In genomic region chr18:50862401-50862800, GRCh38 we compare ENCODE assay signal across 14 cellular contexts. TPM values are rescaled to one million over a fixed set of nuclear protein-coding genes. Genes with fewer than 3 reads are reported as not detected.
DNase-seq lines count a peak whose midpoint lies in the region; ATAC-seq, FAIRE-seq and TF ChIP-seq lines count a peak whose summit lies in the region.
"Had no signal": no experiment of that assay in that cellular context is flagged by ENCODE, and none has a peak within 500 bp of the region (broad histone marks: within the 10 kb centered on the region; RNA-seq: fewer than 3 reads in every experiment).

No MANE protein-coding gene starts in this region.

- H3K36me3 Mint-ChIP-seq in CD14-positive monocyte: no peaks in the 10 kb centered on the region

- H3K4me2 ChIP-seq in GM12878 (ENCODE audit: control insufficient read depth, insufficient read depth) (peak overlapping the region; percentile 75), smooth muscle cell (no peak overlapping the region)

- no peak for TF ChIP-seq POLR2A in GM12878 (IDR thresholded peaks at IDR 0.05; ENCODE audit: low read depth, low read length)

- H3K27me3 Mint-ChIP-seq in CD14-positive monocyte (ENCODE audit: low read depth in 3 of 3): peaks cover 0 to 2% (median 0%) of the 10 kb centered on the region in 3 donors

- in situ Hi-C loops in GM12878 (cut with MboI): no loop called here

- intact Hi-C loops in CD14-positive monocyte (cut with micrococcal nuclease) (no loop called here), GM12878 (cut with micrococcal nuclease; ENCODE audit: unreplicated experiment) (no loop called here), mucosa of descending colon (cut with DNase I, micrococcal nuclease) (no loop called here)

- peaks cover 49% of the 10 kb centered on the region for H3K4me1 Mint-ChIP-seq in CD14-positive monocyte
- H3K4me1 Mint-ChIP-seq: central memory CD8-positive, alpha-beta T cell had no signal

- H3K27ac Mint-ChIP-seq in CD14-positive monocyte: peak overlapping the region; percentile 87 to 95 (median 94)

- H3K9me3 ChIP-seq in GM12878 (replicated peaks; ENCODE audit: control insufficient read depth, insufficient read depth, low read length): no peaks in the 10 kb centered on the region
- H3K9me3 ChIP-seq in mucosa of descending colon: no peaks in the 10 kb centered on the region
- no peaks in the 10 kb centered on the region for H3K9me3 ChIP-seq in smooth muscle cell (replicated peaks; ENCODE audit: low read depth)
- H3K9me3 ChIP-seq: transverse colon had no signal

- FAIRE-seq in GM12878 (lab: Jason Lieb, UNC): no peak

- no peak overlapping the region for H3K9ac ChIP-seq in GM12878 (ENCODE audit: control insufficient read depth, insufficient read depth, low read length)
- H3K9ac ChIP-seq in smooth muscle cell (ENCODE audit: low read depth): no peak overlapping the region

- H3K36me3 ChIP-seq in GM12878 (ENCODE audit: control insufficient read depth in 2 of 2, insufficient read depth in 2 of 2, low read length in 1 of 2): no peaks in the 10 kb centered on the region
- no peaks in the 10 kb centered on the region for H3K36me3 ChIP-seq in mucosa of descending colon (ENCODE audit: low read depth)
- no peaks in the 10 kb centered on the region for H3K36me3 ChIP-seq in smooth muscle cell (ENCODE audit: low read depth)
- H3K36me3 ChIP-seq: transverse colon had no signal

- RAD21 ChIA-PET in GM12878 (lab: Charles Lee; ENCODE audit: unreplicated experiment): interaction anchor here (0.7 kb wide), 2 partner anchors 18 to 150 kb away, joined by 3 read pairs; no protein-coding TSS in a partner anchor

- no peaks in the 10 kb centered on the region for H4K20me1 ChIP-seq in GM12878 (ENCODE audit: control insufficient read depth, insufficient read depth)
- H4K20me1 ChIP-seq in smooth muscle cell (ENCODE audit: low read depth): no peaks in the 10 kb centered on the region

- no peaks in the 10 kb centered on the region for H3F3A ChIP-seq in smooth muscle cell (ENCODE audit: low read depth)

- no TSS peak for BruUV-seq in GM12878 (replicated peaks; lab: Mats Ljungman, UMichigan)

- H3K27me3 ChIP-seq in GM12878 (replicated peaks in 1 of 2; ENCODE audit: control insufficient read depth in 2 of 2, insufficient read depth in 2 of 2, low read length in 1 of 2) (no peaks in the 10 kb centered on the region), smooth muscle cell (ENCODE audit: low read depth) (no peaks in the 10 kb centered on the region)
- H3K27me3 ChIP-seq: transverse colon had no signal

- peaks cover 0 to under 1% (median 0%) of the 10 kb centered on the region in 7 donors for H3K9me3 Mint-ChIP-seq in CD14-positive monocyte
- H3K9me3 Mint-ChIP-seq: central memory CD8-positive, alpha-beta T cell had no signal

- H3K79me2 ChIP-seq in GM12878 (ENCODE audit: control insufficient read depth, insufficient read depth, low read length) (no peaks in the 10 kb centered on the region), smooth muscle cell (ENCODE audit: low read depth) (no peaks in the 10 kb centered on the region)

- H3K4me3 Mint-ChIP-seq in CD14-positive monocyte: peak overlapping the region; percentile 50 to 79
- H3K4me3 Mint-ChIP-seq: central memory CD8-positive, alpha-beta T cell had no signal

- ATAC-seq in GM12878 (no peak), mucosa of descending colon (peak; percentile 17)
- ATAC-seq: HCT116 had no signal

- CTCF ChIA-PET in GM12878 (lab: Yijun Ruan, JAX): interaction anchor here (0.6 to 2.1 kb wide), 3 partner anchors 42 to 492 kb away, joined by 3 to 9 read pairs (median 3); no protein-coding TSS in a partner anchor
- CTCF ChIA-PET in RWPE1 (lab: Yijun Ruan, JAX): interaction anchor here (0.6 to 0.7 kb wide), 2 partner anchors 15 to 43 kb away, joined by 3 read pairs; no protein-coding TSS in a partner anchor

- no peak overlapping the region; the same call in 1 of the 2 replicates for H3K27ac ChIP-seq in GM12878 (ENCODE audit: control insufficient read depth, insufficient read depth)
- H3K27ac ChIP-seq in smooth muscle cell (ENCODE audit: low read depth): no peak overlapping the region
- H3K27ac ChIP-seq in RWPE1: no peak overlapping the region

- peak overlapping the region; percentile 54 for H2AFZ ChIP-seq in GM12878 (ENCODE audit: control insufficient read depth, low read depth, low read length)
- no peak overlapping the region for H2AFZ ChIP-seq in smooth muscle cell (ENCODE audit: low read depth)

- no peak for TF ChIP-seq RAD21 in GM12878 (IDR thresholded peaks at IDR 0.05; ENCODE audit: insufficient read depth, low read depth, low read length)

- 0% methylated on average over 2 of the region's 2 CpGs for WGBS in GM12878 (ENCODE audit: insufficient coverage, insufficient replicate concordance, low lambda C conversion rate, missing lambda C conversion rate)
- 88% methylated on average over 2 of the region's 2 CpGs for WGBS in smooth muscle cell (ENCODE audit: low lambda C conversion rate)

- TF ChIP-seq CTCF in CD14-positive monocyte (IDR thresholded peaks at IDR 0.05) (no peak), GM12878 (IDR thresholded peaks at IDR 0.05 in 2 of 3, conservative IDR thresholded peaks at IDR 0.05 in 1 of 3; ENCODE audit: control insufficient read depth in 2 of 3, extremely low read depth in 1 of 3, insufficient read depth in 1 of 3, low read depth in 3 of 3, low read length in 3 of 3) (no peak), mucosa of descending colon (IDR thresholded peaks at IDR 0.05) (no peak), smooth muscle cell (IDR thresholded peaks at IDR 0.05; ENCODE audit: borderline replicate concordance, insufficient read depth, poor library complexity, severe bottlenecking) (no peak), RWPE1 (conservative IDR thresholded peaks at IDR 0.05; ENCODE audit: low read depth) (no peak)

- POLR2A ChIA-PET in GM12878 (lab: Charles Lee) (interaction anchor here (0.6 kb wide), 1 partner anchor 9 kb away, joined by 3 read pairs; no protein-coding TSS in a partner anchor), RWPE1 (lab: Yijun Ruan, JAX; ENCODE audit: low non-redundant PET) (no interaction called here)

- no peak for TF ChIP-seq EP300 in GM12878 (IDR thresholded peaks at IDR 0.05; ENCODE audit: borderline replicate concordance in 1 of 2, control insufficient read depth in 1 of 2, low read depth in 2 of 2, low read length in 2 of 2)

- DNase-seq in CD14-positive monocyte (ENCODE audit: low spot score) (peak; percentile 58), NOMO-1 treated with DMSO at 0.1 percent for 48 hours (lab: John Stamatoyannopoulos, UW; ENCODE audit: unreplicated experiment) (peak; percentile 73), GM12878 (ENCODE audit: low read depth, low spot score) (no peak), mucosa of descending colon (no peak), NCI-H187 treated with DMSO at 0.1 percent for 48 hours (lab: John Stamatoyannopoulos, UW) (no peak), smooth muscle cell (lab: John Stamatoyannopoulos, UW; ENCODE audit: unreplicated experiment) (no peak), RWPE1 (ENCODE audit: low spot score) (no peak), middle frontal gyrus (ENCODE audit: extremely low spot score, low spot score) (no peak)
- DNase-seq: IMR-90, NCI-H1105 treated with DMSO at 0.1 percent for 48 hours, occipital lobe, transverse colon had no signal

- SMC1A ChIA-PET in GM12878 (lab: Charles Lee; ENCODE audit: uncharacterized antibody, unreplicated experiment): no interaction called here

- peaks cover 12% of the 10 kb centered on the region for H3K4me1 ChIP-seq in GM12878 (ENCODE audit: control insufficient read depth, insufficient read depth, low read length)
- no peaks in the 10 kb centered on the region for H3K4me1 ChIP-seq in mucosa of descending colon (ENCODE audit: low read depth)
- no peaks in the 10 kb centered on the region for H3K4me1 ChIP-seq in smooth muscle cell (ENCODE audit: low read depth)

- H3K4me3 ChIP-seq in GM12878 (no peak overlapping the region), mucosa of descending colon (no peak overlapping the region), smooth muscle cell (no peak overlapping the region)
- H3K4me3 ChIP-seq: transverse colon had no signal

RNA-seq across cellular contexts. Expression of gene ME2, which starts 16.5 kb away (rescaled TPM):
- 10 to 100 TPM; 71.7 to 93.8 TPM for polyA plus RNA-seq in CD14-positive monocyte
- 91.8 and 96.5 TPM in 2 replicates for total RNA-seq in GM12878 (2013; cell fraction: nucleolus; rRNA removed)
- total RNA-seq in GM12878 (2014; rRNA removed): 137 and 161 TPM in 2 replicates
- 117 and 119 TPM in 2 replicates for total RNA-seq in GM12878 (2014; rRNA removed; fragmentation: Illumina TruSeq; extraction: Trizol)
- total RNA-seq in GM12878 (2021): 88.5 and 92.2 TPM in 2 replicates
- polyA plus RNA-seq in GM12878 (2011; ENCODE audit: low read depth): 27.7 TPM
- 136 and 173 TPM in 2 replicates for polyA plus RNA-seq in GM12878 (2011; rRNA removed)
- 55.3 and 69.9 TPM in 2 replicates for polyA plus RNA-seq in GM12878 (2011; cell fraction: cytosol; rRNA removed)
- 60.2 and 71.8 TPM in 2 replicates for polyA plus RNA-seq in GM12878 (2011; cell fraction: nucleus; rRNA removed)
- polyA plus RNA-seq in GM12878 (2012): 37.5 and 60.4 TPM in 2 replicates
- polyA plus RNA-seq in GM12878 (2014; fragmentation: Illumina TruSeq; extraction: Trizol): 155 and 195 TPM in 2 replicates
- polyA plus RNA-seq in GM12878 (2014; fragmentation: Nextera tagmentation; extraction: Ambion mirVana): 10 to 100 TPM; 41.3 to 46.9 TPM
- polyA plus RNA-seq in GM12878 (2014; rRNA removed): 122 and 130 TPM in 2 replicates
- polyA plus RNA-seq in GM12878 (2016; fragmentation: Nextera tagmentation; extraction: Ambion mirVana): 100 to 1,000 TPM; 151 to 155 TPM
- 58.2 and 86.7 TPM in 2 replicates for polyA minus RNA-seq in GM12878 (2011; rRNA and poly(A)+ RNA removed)
- polyA minus RNA-seq in GM12878 (2011; cell fraction: cytosol; rRNA and poly(A)+ RNA removed): 27.0 and 30.5 TPM in 2 replicates
- polyA minus RNA-seq in GM12878 (2011; cell fraction: nucleus; rRNA and poly(A)+ RNA removed): 18.6 and 26.3 TPM in 2 replicates
- total RNA-seq in mucosa of descending colon: 10 to 100 TPM; 64.2 to 85.2 (median 74.6) TPM
- total RNA-seq in smooth muscle cell: 42.2 and 47.9 TPM in 2 replicates
- polyA plus RNA-seq in smooth muscle cell: 20.2 and 24.4 TPM in 2 replicates

RNA-seq across cellular contexts. Expression of gene MRO, which starts 42.6 kb away (rescaled TPM):
- polyA plus RNA-seq in CD14-positive monocyte (not detected), GM12878 (2011; rRNA removed) (0.18 and 0.23 TPM in 2 replicates), GM12878 (2014; fragmentation: Illumina TruSeq; extraction: Trizol) (not detected in 2 replicates), GM12878 (2014; fragmentation: Nextera tagmentation; extraction: Ambion mirVana) (under 1 TPM in 1 of 2 experiments, not detected in 1; 0.11 TPM), GM12878 (2014; rRNA removed) (not detected in 2 replicates), GM12878 (2016; fragmentation: Nextera tagmentation; extraction: Ambion mirVana) (not detected), smooth muscle cell (not detected in 2 replicates)
- not detected in 2 replicates for total RNA-seq in GM12878 (2013; cell fraction: nucleolus; rRNA removed)
- total RNA-seq in GM12878 (2014; rRNA removed) (not detected in 2 replicates), GM12878 (2014; rRNA removed; fragmentation: Illumina TruSeq; extraction: Trizol) (not detected in 2 replicates), GM12878 (2021) (not detected in 2 replicates), mucosa of descending colon (under 1 TPM; 0.23 to 0.48 (median 0.28) TPM), smooth muscle cell (0.13 TPM in 1 of 2 replicates, not detected in the other)
- not detected for polyA plus RNA-seq in GM12878 (2011; ENCODE audit: low read depth)
- 0.02 and 0.03 TPM in 2 replicates for polyA plus RNA-seq in GM12878 (2011; cell fraction: cytosol; rRNA removed)
- 0.03 TPM in 1 of 2 replicates, not detected in the other for polyA plus RNA-seq in GM12878 (2011; cell fraction: nucleus; rRNA removed)
- not detected in 2 replicates for polyA plus RNA-seq in GM12878 (2012)
- polyA minus RNA-seq in GM12878 (2011; rRNA and poly(A)+ RNA removed): not detected in 2 replicates
- polyA minus RNA-seq in GM12878 (2011; cell fraction: cytosol; rRNA and poly(A)+ RNA removed): not detected in 2 replicates
- polyA minus RNA-seq in GM12878 (2011; cell fraction: nucleus; rRNA and poly(A)+ RNA removed): not detected in 2 replicates
- total RNA-seq: IMR-90 had no signal
- polyA plus RNA-seq: IMR-90 had no signal

Comparison
In these comparisons a context has a peak if more than half of its experiments do, and no peak if none do; other contexts are left out.
1. DNase-seq: peak in CD14-positive monocyte (single experiment) and NOMO-1 treated with DMSO at 0.1 percent for 48 hours (single experiment); none in GM12878 (single experiment), mucosa of descending colon (0 of 3), NCI-H187 treated with DMSO at 0.1 percent for 48 hours (single experiment), smooth muscle cell (single experiment), RWPE1 (single experiment) and middle frontal gyrus (single experiment).